In genomic region chr4:138405934-138406567, GRCh38 we compare ENCODE assay signal across 10 cellular contexts.
DNase-seq lines count a peak whose midpoint lies in the region; ATAC-seq, FAIRE-seq and TF ChIP-seq lines count a peak whose summit lies in the region.
"Had no signal": no experiment of that assay in that cellular context is flagged by ENCODE, and none has a peak within 500 bp of the region (broad histone marks: within the 10 kb centered on the region; RNA-seq: fewer than 3 reads in every experiment).

No MANE protein-coding gene starts in this region.

- no peaks in the 10 kb centered on the region for H3K27me3 ChIP-seq in adipocyte (replicated peaks; ENCODE audit: control insufficient read depth, insufficient read depth, low read length)

- no peak overlapping the region for H3K4me3 ChIP-seq in A549
- peak overlapping the region; percentile 5 for H3K4me3 ChIP-seq in adipocyte (ENCODE audit: low read length)

- H3K36me3 ChIP-seq in adipocyte (ENCODE audit: control insufficient read depth, insufficient read depth, low read length, severe bottlenecking), result no peaks in the 10 kb centered on the region

- ATAC-seq in A549 (no peak), GM19397 (IDR thresholded peaks at IDR 0.05; ENCODE audit: unreplicated experiment) (peak; percentile 67), HG03196 (IDR thresholded peaks at IDR 0.05; ENCODE audit: unreplicated experiment) (peak; percentile 59)
- ATAC-seq in activated T-cell treated with anti-CD3 and anti-CD28 coated beads, Interleukin-2, amount 50 U/mL, for 72 hours (replicated peaks in 1 of 2), result no peak

- H3K27ac ChIP-seq in A549, result peak overlapping the region in 1 of 2 experiments; percentile 46; a peak in 2 of 6 replicates
- H3K27ac ChIP-seq: C4-2B had no signal

- H3K4me1 ChIP-seq in A549 (peaks cover 25% of the 10 kb centered on the region), adipocyte (ENCODE audit: control insufficient read depth, insufficient read depth, low read length) (peaks cover 25% of the 10 kb centered on the region)

- no peak for TF ChIP-seq CTCF in A549 (IDR thresholded peaks at IDR 0.05)

- no peak for FAIRE-seq in A549 (lab: Jason Lieb, UNC)

- no peaks in the 10 kb centered on the region for H3K9me3 Mint-ChIP-seq in activated T-cell treated with anti-CD3 and anti-CD28 coated beads, Interleukin-2, amount 50 U/mL, for 72 hours
- no peaks in the 10 kb centered on the region for H3K9me3 Mint-ChIP-seq in activated naive CD4-positive, alpha-beta T cell treated with anti-CD3 and anti-CD28 coated beads, Interleukin-2, amount 10 ng/mL, durations not matched to agents 7 days and 5 days

- H3K4me2 ChIP-seq in A549, result peak overlapping the region; percentile 58

- no peak for DNase-seq in A549 (ENCODE audit: low read depth in 1 of 2, low spot score in 1 of 2)
- DNase-seq in adipocyte (ENCODE audit: low read depth), result peak; percentile 73
- DNase-seq in activated T-cell treated with anti-CD3 and anti-CD28 coated beads, Interleukin-2, amount 50 U/mL, for 72 hours, result no peak
- no peak for DNase-seq in nucleus accumbens (lab: John Stamatoyannopoulos, UW)
- DNase-seq in activated naive CD4-positive, alpha-beta T cell treated with anti-CD3 and anti-CD28 coated beads, Interleukin-2, amount 10 ng/mL, durations not matched to agents 7 days and 5 days, result no peak
- DNase-seq in cerebellar nuclear complex (lab: John Stamatoyannopoulos, UW), result no peak
- DNase-seq: Right ventricle myocardium superior had no signal

- TF ChIP-seq RAD21 in A549 (conservative IDR thresholded peaks at IDR 0.05 in 1 of 2, IDR thresholded peaks at IDR 0.05 in 1 of 2), result no peak

- H3K27me3 Mint-ChIP-seq in activated T-cell treated with anti-CD3 and anti-CD28 coated beads, Interleukin-2, amount 50 U/mL, for 72 hours (ENCODE audit: low read depth), result no peaks in the 10 kb centered on the region
- H3K27me3 Mint-ChIP-seq in activated naive CD4-positive, alpha-beta T cell treated with anti-CD3 and anti-CD28 coated beads, Interleukin-2, amount 10 ng/mL, durations not matched to agents 7 days and 5 days, result no peaks in the 10 kb centered on the region

- CTCF ChIA-PET in A549 (lab: Yijun Ruan, JAX), result interaction anchor here (0.9 kb wide), 1 partner anchor 8 kb away, joined by 3 read pairs; no protein-coding TSS in a partner anchor
- CTCF ChIA-PET in activated naive CD4-positive, alpha-beta T cell treated with anti-CD3 and anti-CD28 coated beads, Interleukin-2, amount 10 ng/mL, durations not matched to agents 7 days and 5 days (lab: Charles Lee), result no interaction called here

- no peaks in the 10 kb centered on the region for H3K9me3 ChIP-seq in A549
- no peaks in the 10 kb centered on the region for H3K9me3 ChIP-seq in adipocyte (ENCODE audit: control insufficient read depth, low read length)

- TF ChIP-seq EP300 in A549 (IDR thresholded peaks at IDR 0.05), result no peak

- POLR2A ChIA-PET in A549 (lab: Yijun Ruan, JAX), result no interaction called here

- no peak overlapping the region for H3K9ac ChIP-seq in adipocyte (ENCODE audit: low read length)

- no peaks in the 10 kb centered on the region for H3K36me3 Mint-ChIP-seq in activated T-cell treated with anti-CD3 and anti-CD28 coated beads, Interleukin-2, amount 50 U/mL, for 72 hours (ENCODE audit: insufficient read depth in 2 of 2)
- H3K36me3 Mint-ChIP-seq in activated naive CD4-positive, alpha-beta T cell treated with anti-CD3 and anti-CD28 coated beads, Interleukin-2, amount 10 ng/mL, durations not matched to agents 7 days and 5 days, result no peaks in the 10 kb centered on the region

- no peak overlapping the region for H3K4me3 Mint-ChIP-seq in activated T-cell treated with anti-CD3 and anti-CD28 coated beads, Interleukin-2, amount 50 U/mL, for 72 hours
- H3K4me3 Mint-ChIP-seq in activated naive CD4-positive, alpha-beta T cell treated with anti-CD3 and anti-CD28 coated beads, Interleukin-2, amount 10 ng/mL, durations not matched to agents 7 days and 5 days, result no peak overlapping the region

- no peak overlapping the region for H3K27ac Mint-ChIP-seq in activated T-cell treated with anti-CD3 and anti-CD28 coated beads, Interleukin-2, amount 50 U/mL, for 72 hours
- H3K27ac Mint-ChIP-seq in activated naive CD4-positive, alpha-beta T cell treated with anti-CD3 and anti-CD28 coated beads, Interleukin-2, amount 10 ng/mL, durations not matched to agents 7 days and 5 days, result no peak overlapping the region

- no peak for TF ChIP-seq POLR2A in A549 (IDR thresholded peaks at IDR 0.05; ENCODE audit: low read length)

- no peaks in the 10 kb centered on the region for H3K4me1 Mint-ChIP-seq in activated T-cell treated with anti-CD3 and anti-CD28 coated beads, Interleukin-2, amount 50 U/mL, for 72 hours (ENCODE audit: low read depth)
- H3K4me1 Mint-ChIP-seq in activated naive CD4-positive, alpha-beta T cell treated with anti-CD3 and anti-CD28 coated beads, Interleukin-2, amount 10 ng/mL, durations not matched to agents 7 days and 5 days, result no peaks in the 10 kb centered on the region

- 47% methylated on average over 1 of the region's 1 CpG for WGBS in A549 (ENCODE audit: missing lambda C conversion rate)

TF ChIP-seq in A549, 52 proteins besides CTCF, POLR2A, EP300 and RAD21:
- TF ChIP-seq MYC (IDR thresholded peaks at IDR 0.05; ENCODE audit: borderline replicate concordance, low read length) (no peak), CEBPB (IDR thresholded peaks at IDR 0.05) (0 out of 4 replicates have a peak, but pooled peaks of 1 of the 2 experiments have one; percentile 7)

Comparison
In these comparisons a context has a peak if more than half of its experiments do, and no peak if none do; other contexts are left out.
1. ATAC-seq: peak in GM19397 (single experiment) and HG03196 (single experiment); none in A549 (0 of 2) and activated T-cell treated with anti-CD3 and anti-CD28 coated beads, Interleukin-2, amount 50 U/mL, for 72 hours (0 of 2).